ENCODE assay signal across 24 cellular contexts in genomic region chr2:205774028-205774427, GRCh38.
"Had no signal": no experiment of that assay in that cellular context is flagged by ENCODE, and none has a peak within 500 bp of the region (broad histone marks: within the 10 kb centered on the region; RNA-seq: fewer than 3 reads in every experiment).

No MANE protein-coding gene starts in this region.

- H3K4me3 ChIP-seq: coronary artery, heart right ventricle, mucosa of descending colon, smooth muscle cell, upper lobe of right lung had no signal

- H3K36me3 Mint-ChIP-seq: activated naive CD8-positive, alpha-beta T cell treated with anti-CD3 and anti-CD28 coated beads for 36 hours; stimulated activated memory B cell treated with anti-CD40 and anti-IgM and Interleukin-4, amounts not matched to agents 10 μg/mL and 1 μg/mL and 100 μg/mL, for 72 hours had no signal

- ATAC-seq: activated T-cell treated with anti-CD3 and anti-CD28 coated beads, Interleukin-2, amount 50 U/mL, for 4 hours; heart right ventricle; left colon; mucosa of descending colon; sciatic nerve; stimulated activated memory B cell treated with anti-CD40 and anti-IgM and Interleukin-4, amounts not matched to agents 10 μg/mL and 1 μg/mL and 100 μg/mL, for 72 hours; upper lobe of right lung had no signal

- H3K9me3 ChIP-seq: heart right ventricle, mucosa of descending colon, upper lobe of right lung had no signal

- DNase-seq: activated CD4-positive, alpha-beta T cell treated with anti-CD3 and anti-CD28 coated beads for 4 hours; activated CD4-positive, alpha-beta T cell treated with anti-CD3 and anti-CD28 coated beads, Interleukin-2, amount 50 U/mL, for 48 hours; activated CD4-positive, CD25-positive, alpha-beta regulatory T cell; activated CD8-positive, alpha-beta memory T cell treated with anti-CD3 and anti-CD28 coated beads, Interleukin-2, amount 50 U/mL, for 48 hours; activated naive CD4-positive, alpha-beta T cell treated with Interleukin-2 at 50 U/mL for 16 hours; activated naive CD8-positive, alpha-beta T cell treated with anti-CD3 and anti-CD28 coated beads for 36 hours; activated T-cell treated with anti-CD3 and anti-CD28 coated beads, Interleukin-2, amount 50 U/mL, for 4 hours; cerebellar nuclear complex; endodermal cell; heart right ventricle; left colon; mesendoderm; mucosa of descending colon; naive B cell; occipital lobe; stimulated activated CD4-positive, alpha-beta T cell treated with anti-CD3 and anti-CD28 coated beads, Interleukin-15, amount 100 ng/mL, for 24 hours; upper lobe of right lung had no signal

- H3K4me3 Mint-ChIP-seq: activated naive CD8-positive, alpha-beta T cell treated with anti-CD3 and anti-CD28 coated beads for 36 hours; activated T-cell treated with anti-CD3 and anti-CD28 coated beads, Interleukin-2, amount 50 U/mL, for 4 hours; endodermal cell; naive B cell; neural crest cell; stimulated activated memory B cell treated with anti-CD40 and anti-IgM and Interleukin-4, amounts not matched to agents 10 μg/mL and 1 μg/mL and 100 μg/mL, for 72 hours; T-helper 1 cell treated with Interleukin-12 subunit alpha and Interleukin-12 subunit beta and Interleukin-4 antibody, amounts not matched to agents 30 μg/mL and 1 μg/mL, for 36 hours had no signal

- H3K4me1 ChIP-seq: heart right ventricle had no signal

- H3K9me3 Mint-ChIP-seq: activated naive CD8-positive, alpha-beta T cell treated with anti-CD3 and anti-CD28 coated beads for 36 hours; activated T-cell treated with anti-CD3 and anti-CD28 coated beads, Interleukin-2, amount 50 U/mL, for 4 hours; activated T-helper 2 cell treated with anti-CD3 and anti-CD28 coated beads, Interferon-gamma antibody, Interleukin-2, Interleukin-4, amounts not matched to agents 10 μg/mL and 5 μg/mL and 100 μg/mL, durations not matched to agents 14 hours and 24 hours and 36 hours; endodermal cell; neural crest cell; stimulated activated memory B cell treated with anti-CD40 and anti-IgM and Interleukin-4, amounts not matched to agents 10 μg/mL and 1 μg/mL and 100 μg/mL, for 72 hours; T-helper 1 cell treated with Interleukin-12 subunit alpha and Interleukin-12 subunit beta and Interleukin-4 antibody, amounts not matched to agents 30 μg/mL and 1 μg/mL, for 36 hours had no signal

- H3K4me2 ChIP-seq: smooth muscle cell had no signal

- H3K27ac Mint-ChIP-seq: activated naive CD8-positive, alpha-beta T cell treated with anti-CD3 and anti-CD28 coated beads for 36 hours; activated T-helper 2 cell treated with anti-CD3 and anti-CD28 coated beads, Interferon-gamma antibody, Interleukin-2, Interleukin-4, amounts not matched to agents 10 μg/mL and 5 μg/mL and 100 μg/mL, durations not matched to agents 14 hours and 24 hours and 36 hours; endodermal cell; naive B cell; stimulated activated memory B cell treated with anti-CD40 and anti-IgM and Interleukin-4, amounts not matched to agents 10 μg/mL and 1 μg/mL and 100 μg/mL, for 72 hours; T-helper 1 cell treated with Interleukin-12 subunit alpha and Interleukin-12 subunit beta and Interleukin-4 antibody, amounts not matched to agents 30 μg/mL and 1 μg/mL, for 36 hours had no signal

- H3K27me3 ChIP-seq: upper lobe of right lung had no signal

- H3K27ac ChIP-seq: coronary artery, heart right ventricle, upper lobe of right lung had no signal

- H3K36me3 ChIP-seq: upper lobe of right lung had no signal
